15 cellular contexts compared by ENCODE assay signal in the genomic region with DNA sequence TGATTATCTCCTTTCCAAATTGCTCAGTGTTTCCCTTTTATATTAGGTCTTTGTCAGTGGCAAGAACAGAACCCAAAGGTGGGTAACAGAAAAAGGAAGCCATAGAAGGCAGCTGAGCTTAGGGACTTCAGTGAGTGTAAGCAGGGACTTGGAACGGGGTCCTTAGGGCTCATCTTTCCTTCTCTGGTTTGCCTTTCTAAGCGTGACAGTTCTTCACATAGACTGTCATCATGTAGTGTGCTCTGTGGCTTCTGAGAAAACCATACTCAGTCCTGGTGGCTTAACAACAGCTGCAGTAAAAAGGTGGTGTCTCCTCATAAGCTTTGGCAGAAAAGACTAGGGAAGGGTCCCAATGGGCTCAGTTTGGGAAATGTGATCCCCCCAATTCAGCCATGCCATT.
"Had no signal": no experiment of that assay in that cellular context is flagged by ENCODE, and none has a peak within 500 bp of the region (broad histone marks: within the 10 kb centered on the region; RNA-seq: fewer than 3 reads in every experiment).

No MANE protein-coding gene starts in this region.

- H3K27ac Mint-ChIP-seq: activated CD4-positive, alpha-beta memory T cell treated with anti-CD3 and anti-CD28 coated beads, Interleukin-2, amount 10 ng/mL, durations not matched to agents 7 days and 5 days; activated T-helper 1 cell treated with anti-CD3 and anti-CD28 coated beads, Interleukin-12 subunit alpha, Interleukin-12 subunit beta, Interleukin-2, Interleukin-4 antibody, amounts not matched to agents 30 ng/mL and 10 ng/mL and 1 ng/mL, durations not matched to agents 14 hours and 24 hours and 36 hours had no signal

- H3K27me3 Mint-ChIP-seq: activated CD4-positive, alpha-beta memory T cell treated with anti-CD3 and anti-CD28 coated beads, Interleukin-2, amount 10 ng/mL, durations not matched to agents 7 days and 5 days; central memory CD8-positive, alpha-beta T cell had no signal

- H3K9me3 Mint-ChIP-seq: activated CD4-positive, alpha-beta memory T cell treated with anti-CD3 and anti-CD28 coated beads, Interleukin-2, amount 10 ng/mL, durations not matched to agents 7 days and 5 days; activated T-helper 1 cell treated with anti-CD3 and anti-CD28 coated beads, Interleukin-12 subunit alpha, Interleukin-12 subunit beta, Interleukin-2, Interleukin-4 antibody, amounts not matched to agents 30 ng/mL and 10 ng/mL and 1 ng/mL, durations not matched to agents 14 hours and 24 hours and 36 hours; central memory CD8-positive, alpha-beta T cell; neural crest cell had no signal

- H3K4me3 ChIP-seq: pancreas had no signal

- DNase-seq: activated CD4-positive, alpha-beta memory T cell treated with anti-CD3 and anti-CD28 coated beads, Interleukin-2, amount 10 ng/mL, durations not matched to agents 7 days and 5 days; activated CD4-positive, alpha-beta T cell treated with anti-CD3 and anti-CD28 coated beads for 1 hour; activated CD8-positive, alpha-beta memory T cell treated with anti-CD3 and anti-CD28 coated beads, Interleukin-2, amount 50 U/mL, for 4 hours; activated naive CD4-positive, alpha-beta T cell; cortex of kidney; erythroblast; left ventricle myocardium superior; mesenchymal stem cell; pancreas; retina; small intestine; T1000 had no signal

- ATAC-seq: left ventricle myocardium superior, pancreas had no signal

- H3K4me1 Mint-ChIP-seq: central memory CD8-positive, alpha-beta T cell; neural crest cell had no signal

- H3K4me3 Mint-ChIP-seq: activated CD4-positive, alpha-beta memory T cell treated with anti-CD3 and anti-CD28 coated beads, Interleukin-2, amount 10 ng/mL, durations not matched to agents 7 days and 5 days; activated T-helper 1 cell treated with anti-CD3 and anti-CD28 coated beads, Interleukin-12 subunit alpha, Interleukin-12 subunit beta, Interleukin-2, Interleukin-4 antibody, amounts not matched to agents 30 ng/mL and 10 ng/mL and 1 ng/mL, durations not matched to agents 14 hours and 24 hours and 36 hours; central memory CD8-positive, alpha-beta T cell; neural crest cell had no signal
